ENCODE assay signal across 9 cellular contexts in the genomic region with DNA sequence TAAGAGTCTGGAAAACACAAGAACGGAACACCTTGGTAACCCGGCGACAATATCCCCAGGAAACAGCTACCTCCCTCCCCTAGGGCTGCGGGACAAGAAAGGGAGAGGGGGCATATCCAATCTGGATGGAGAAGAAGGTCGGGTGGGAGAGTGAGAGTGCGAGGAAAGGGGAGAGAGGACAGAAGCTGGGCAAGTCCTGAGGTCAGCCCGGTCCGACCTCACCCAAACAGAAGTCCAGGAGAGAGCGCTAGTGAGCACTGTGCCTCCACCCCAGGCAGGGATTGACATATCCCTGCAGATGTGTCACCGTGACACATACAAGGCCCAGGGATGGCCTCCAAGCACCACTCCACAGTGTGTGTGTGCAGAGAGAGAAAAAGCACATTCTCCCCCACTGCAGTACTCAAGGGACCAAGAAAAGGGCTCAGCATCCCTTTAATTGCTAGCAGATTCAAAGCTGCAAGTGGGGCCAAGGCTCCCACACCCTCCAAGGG. TPM values are rescaled to one million over a fixed set of nuclear protein-coding genes. Genes with fewer than 3 reads are reported as not detected.
DNase-seq lines count a peak whose midpoint lies in the region; ATAC-seq and TF ChIP-seq lines count a peak whose summit lies in the region.
"Had no signal": no experiment of that assay in that cellular context is flagged by ENCODE, and none has a peak within 500 bp of the region (broad histone marks: within the 10 kb centered on the region; RNA-seq: fewer than 3 reads in every experiment).

No MANE protein-coding gene starts in this region.

- peak overlapping the region; percentile 69 for H3K4me3 ChIP-seq in fibroblast of mammary gland (ENCODE audit: control insufficient read depth, low read depth, low read length)
- peak overlapping the region; percentile 23 to 89 for H3K4me3 ChIP-seq in vagina

- no peak for TF ChIP-seq POLR2A in vagina (IDR thresholded peaks at IDR 0.05)

- no peaks in the 10 kb centered on the region for H3K9me3 Mint-ChIP-seq in nephron progenitor cell
- H3K9me3 Mint-ChIP-seq: dendritic cell treated with granulocyte-macrophage colony-stimulating factor and Interleukin-4, amounts not matched to agents 40 ng/mL and 50 ng/mL, for 4 days had no signal

- H3K4me1 ChIP-seq in vagina = peaks cover 66% of the 10 kb centered on the region

- no peaks in the 10 kb centered on the region for H3K36me3 Mint-ChIP-seq in nephron progenitor cell (ENCODE audit: low read depth)

- H3K27me3 ChIP-seq in vagina = no peaks in the 10 kb centered on the region

- TF ChIP-seq CTCF in fibroblast of mammary gland (conservative IDR thresholded peaks at IDR 0.05; ENCODE audit: control insufficient read depth, insufficient read depth, low read depth, low read length) (peak; percentile 89), nephron progenitor cell (IDR thresholded peaks at IDR 0.05) (peak; percentile 54), vagina (IDR thresholded peaks at IDR 0.05) (peak in 1 of 3 experiments; percentile 57)

- H3K27me3 Mint-ChIP-seq in nephron progenitor cell (ENCODE audit: low read depth, poor library complexity) = peaks cover 55% of the 10 kb centered on the region

- peaks cover 51% of the 10 kb centered on the region for H3K4me1 Mint-ChIP-seq in nephron progenitor cell

- peak; percentile 74 for DNase-seq in activated effector memory CD4-positive, alpha-beta T cell treated with anti-CD3 and anti-CD28 coated beads, Interleukin-2, amount 50 U/mL, for 16 hours
- DNase-seq in activated effector memory CD4-positive, alpha-beta T cell treated with Interleukin-2 at 50 U/mL for 16 hours = no peak
- DNase-seq in NCI-H1694 (lab: John Stamatoyannopoulos, UW) = peak; percentile 36
- peak; percentile 65 to 70 for DNase-seq in activated CD4-positive, alpha-beta T cell treated with anti-CD3 and anti-CD28 coated beads, Interleukin-2, amount 50 U/mL, for 48 hours
- peak; percentile 93 for DNase-seq in fibroblast of mammary gland (ENCODE audit: low read depth)
- DNase-seq in nephron progenitor cell = peak; percentile 71
- DNase-seq in vagina (ENCODE audit: extremely low spot score in 2 of 2) = no peak

- no peak overlapping the region for H3K4me3 Mint-ChIP-seq in nephron progenitor cell

- no peaks in the 10 kb centered on the region for H3K36me3 ChIP-seq in vagina

- intact Hi-C loops in vagina (cut with DNase I) = loop anchor here (10.0 kb wide), 1 partner anchor 137 kb away; no protein-coding TSS in a partner anchor

- no peaks in the 10 kb centered on the region for H3K9me3 ChIP-seq in vagina

- no peak for ATAC-seq in HG02884 (IDR thresholded peaks at IDR 0.05; ENCODE audit: unreplicated experiment)

- no peak overlapping the region for H3K27ac Mint-ChIP-seq in nephron progenitor cell

- H3K27ac ChIP-seq in vagina = peak overlapping the region; percentile 100

RNA-seq across cellular contexts. Expression of gene PXDC1, which starts 3.3 kb away (rescaled TPM):
- 75.9 TPM for total RNA-seq in vagina

Comparison
In these comparisons a context has a peak if more than half of its experiments do, and no peak if none do; other contexts are left out.
1. DNase-seq: peak in activated effector memory CD4-positive, alpha-beta T cell treated with anti-CD3 and anti-CD28 coated beads, Interleukin-2, amount 50 U/mL, for 16 hours (single experiment), NCI-H1694 (single experiment), activated CD4-positive, alpha-beta T cell treated with anti-CD3 and anti-CD28 coated beads, Interleukin-2, amount 50 U/mL, for 48 hours (2 of 2), fibroblast of mammary gland (single experiment) and nephron progenitor cell (single experiment); none in activated effector memory CD4-positive, alpha-beta T cell treated with Interleukin-2 at 50 U/mL for 16 hours (single experiment) and vagina (0 of 2).